ENCODE assay signal across 1 cellular context in the genomic region with DNA sequence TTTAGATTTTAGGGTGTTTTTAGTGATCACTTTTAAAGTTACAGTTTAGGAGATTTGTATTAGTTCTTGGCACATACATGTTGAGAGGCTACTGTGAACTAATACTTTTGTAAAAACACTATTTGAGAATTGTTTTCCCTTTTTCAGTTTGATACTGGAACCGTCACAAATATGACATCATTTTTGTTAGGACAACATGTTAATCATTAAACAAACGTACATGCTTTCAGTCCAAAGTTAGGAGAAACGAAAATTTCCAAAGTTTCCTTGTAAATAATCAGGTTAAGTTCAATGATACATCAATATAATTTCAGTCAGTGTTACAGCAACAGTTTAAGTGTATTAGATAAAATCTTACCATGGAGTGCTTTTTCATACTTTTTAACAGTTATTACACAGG.
TF ChIP-seq lines count a peak whose summit lies in the region.

No MANE protein-coding gene starts in this region.

TF ChIP-seq in SK-N-SH, 30 proteins besides CTCF, POLR2A, EP300 and RAD21 (continued from another document):
- TF ChIP-seq, protein P1, sequence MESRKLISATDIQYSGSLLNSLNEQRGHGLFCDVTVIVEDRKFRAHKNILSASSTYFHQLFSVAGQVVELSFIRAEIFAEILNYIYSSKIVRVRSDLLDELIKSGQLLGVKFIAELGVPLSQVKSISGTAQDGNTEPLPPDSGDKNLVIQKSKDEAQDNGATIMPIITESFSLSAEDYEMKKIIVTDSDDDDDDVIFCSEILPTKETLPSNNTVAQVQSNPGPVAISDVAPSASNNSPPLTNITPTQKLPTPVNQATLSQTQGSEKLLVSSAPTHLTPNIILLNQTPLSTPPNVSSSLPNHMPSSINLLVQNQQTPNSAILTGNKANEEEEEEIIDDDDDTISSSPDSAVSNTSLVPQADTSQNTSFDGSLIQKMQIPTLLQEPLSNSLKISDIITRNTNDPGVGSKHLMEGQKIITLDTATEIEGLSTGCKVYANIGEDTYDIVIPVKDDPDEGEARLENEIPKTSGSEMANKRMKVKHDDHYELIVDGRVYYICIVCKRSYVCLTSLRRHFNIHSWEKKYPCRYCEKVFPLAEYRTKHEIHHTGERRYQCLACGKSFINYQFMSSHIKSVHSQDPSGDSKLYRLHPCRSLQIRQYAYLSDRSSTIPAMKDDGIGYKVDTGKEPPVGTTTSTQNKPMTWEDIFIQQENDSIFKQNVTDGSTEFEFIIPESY (IDR thresholded peaks at IDR 0.05; ENCODE audit: borderline replicate concordance, low read depth) = no peak
- no peak for TF ChIP-seq TAF1 (IDR thresholded peaks at IDR 0.05; ENCODE audit: borderline replicate concordance, low read depth, low read length)
- no peak for TF ChIP-seq POLR2AphosphoS5 (IDR thresholded peaks at IDR 0.05; ENCODE audit: low read depth, low read length)
- no peak for TF ChIP-seq NRF1 (IDR thresholded peaks at IDR 0.05; ENCODE audit: low read depth, low read length)
- no peak for TF ChIP-seq EZH2phosphoT487 (IDR thresholded peaks at IDR 0.05; ENCODE audit: borderline replicate concordance, low read depth)
- no peak for TF ChIP-seq CHD2 (IDR thresholded peaks at IDR 0.05; ENCODE audit: low read length, partially characterized antibody)
- no peak for TF ChIP-seq JUND (IDR thresholded peaks at IDR 0.05)
- TF ChIP-seq IRF3 (IDR thresholded peaks at IDR 0.05; ENCODE audit: low read depth, low read length) = no peak
- no peak for TF ChIP-seq SIN3A (IDR thresholded peaks at IDR 0.05; ENCODE audit: borderline replicate concordance, low read depth, low read length)
- no peak for TF ChIP-seq RFX5 (IDR thresholded peaks at IDR 0.05; ENCODE audit: low read length)
